ENCODE assay signal across 21 cellular contexts in the genomic region with DNA sequence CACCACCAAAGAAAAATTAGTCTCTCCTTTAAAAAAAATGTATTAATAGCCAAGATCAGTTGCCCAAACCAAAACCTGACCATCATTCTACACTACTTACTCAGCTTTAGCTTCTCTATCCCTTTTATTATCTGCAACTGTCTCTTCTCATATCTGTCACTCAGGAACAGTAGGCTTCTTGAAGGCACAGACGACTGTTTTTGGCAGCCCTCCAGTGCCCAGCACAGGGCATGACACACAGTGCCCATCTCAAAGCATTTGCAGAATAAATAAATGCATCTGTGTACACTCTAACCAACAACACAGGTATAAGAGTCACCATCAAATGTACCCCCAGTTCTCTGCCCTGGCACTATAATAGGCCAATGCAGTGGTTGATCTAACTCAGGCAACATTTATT.
DNase-seq lines count a peak whose midpoint lies in the region; ATAC-seq and TF ChIP-seq lines count a peak whose summit lies in the region.
"Had no signal": no experiment of that assay in that cellular context is flagged by ENCODE, and none has a peak within 500 bp of the region (broad histone marks: within the 10 kb centered on the region; RNA-seq: fewer than 3 reads in every experiment).

No MANE protein-coding gene starts in this region.

- H3K36me3 ChIP-seq in CD8-positive, alpha-beta T cell (ENCODE audit: insufficient read depth, low read length) = no peaks in the 10 kb centered on the region
- H3K36me3 ChIP-seq in naive thymus-derived CD4-positive, alpha-beta T cell (ENCODE audit: control insufficient read depth in 2 of 3, insufficient read depth in 3 of 3, low read length in 3 of 3) = no peaks in the 10 kb centered on the region
- H3K36me3 ChIP-seq: Peyer's patch had no signal

- no peaks in the 10 kb centered on the region for H3K27me3 ChIP-seq in CD8-positive, alpha-beta T cell (ENCODE audit: insufficient read depth, low read length)
- H3K27me3 ChIP-seq in naive thymus-derived CD4-positive, alpha-beta T cell (ENCODE audit: control insufficient read depth in 2 of 2, insufficient read depth in 2 of 2, low read length in 2 of 2) = no peaks in the 10 kb centered on the region
- H3K27me3 ChIP-seq: Peyer's patch had no signal

- POLR2A ChIA-PET in activated CD4-positive, alpha-beta T cell treated with anti-CD3 and anti-CD28 coated beads for 36 hours (lab: Charles Lee) = no interaction called here
- POLR2A ChIA-PET in CD8-positive, alpha-beta T cell (lab: Charles Lee) = interaction anchor here (1.0 kb wide), 1 partner anchor 239 kb away, joined by 3 read pairs; no protein-coding TSS in a partner anchor
- POLR2A ChIA-PET in naive thymus-derived CD4-positive, alpha-beta T cell (lab: Charles Lee) = interaction anchor here (0.6 to 1.8 kb wide), 3 partner anchors 12 to 125 kb away, joined by 3 to 4 read pairs (median 3); a partner anchor contains a TSS

- peaks cover 40% of the 10 kb centered on the region for H3K4me1 Mint-ChIP-seq in activated CD4-positive, alpha-beta T cell treated with anti-CD3 and anti-CD28 coated beads for 36 hours
- peaks cover 45% of the 10 kb centered on the region for H3K4me1 Mint-ChIP-seq in CD8-positive, alpha-beta T cell (ENCODE audit: low read depth)
- peaks cover 11 to 81% (median 59%) of the 10 kb centered on the region in 7 donors for H3K4me1 Mint-ChIP-seq in naive thymus-derived CD4-positive, alpha-beta T cell

- no peak overlapping the region for H3K4me3 Mint-ChIP-seq in activated CD4-positive, alpha-beta T cell treated with anti-CD3 and anti-CD28 coated beads for 36 hours
- no peak overlapping the region for H3K4me3 Mint-ChIP-seq in CD8-positive, alpha-beta T cell
- H3K4me3 Mint-ChIP-seq in naive thymus-derived CD4-positive, alpha-beta T cell = peak overlapping the region in 2 of 10 donors; percentile 77 to 84

- no peak overlapping the region for H3K27ac Mint-ChIP-seq in activated CD4-positive, alpha-beta T cell treated with anti-CD3 and anti-CD28 coated beads for 36 hours
- peak overlapping the region; percentile 1 for H3K27ac Mint-ChIP-seq in CD8-positive, alpha-beta T cell
- H3K27ac Mint-ChIP-seq in naive thymus-derived CD4-positive, alpha-beta T cell = peak overlapping the region in 5 of 9 donors; percentile 15 to 79 (median 33)

- no peaks in the 10 kb centered on the region for H3K9me3 Mint-ChIP-seq in activated CD4-positive, alpha-beta T cell treated with anti-CD3 and anti-CD28 coated beads for 36 hours (ENCODE audit: low read depth)
- no peaks in the 10 kb centered on the region for H3K9me3 Mint-ChIP-seq in CD8-positive, alpha-beta T cell
- no peaks in the 10 kb centered on the region for H3K9me3 Mint-ChIP-seq in naive thymus-derived CD4-positive, alpha-beta T cell

- no peak for TF ChIP-seq CTCF in CD8-positive, alpha-beta T cell (IDR thresholded peaks at IDR 0.05)

- CTCF ChIA-PET in activated CD4-positive, alpha-beta T cell treated with anti-CD3 and anti-CD28 coated beads for 36 hours (lab: Charles Lee) = no interaction called here
- CTCF ChIA-PET in CD8-positive, alpha-beta T cell (lab: Charles Lee) = interaction anchor here (1.1 kb wide), 1 partner anchor 119 kb away, joined by 3 read pairs; no protein-coding TSS in a partner anchor
- CTCF ChIA-PET in naive thymus-derived CD4-positive, alpha-beta T cell (lab: Charles Lee) = interaction anchor here (1.7 kb wide), 1 partner anchor 23 kb away, joined by 3 read pairs; no protein-coding TSS in a partner anchor

- H3K27ac ChIP-seq in CD8-positive, alpha-beta T cell (ENCODE audit: low read depth, low read length) = no peak overlapping the region
- H3K27ac ChIP-seq in naive thymus-derived CD4-positive, alpha-beta T cell (ENCODE audit: low read depth, low read length) = no peak overlapping the region
- H3K27ac ChIP-seq: Peyer's patch had no signal

- no peak overlapping the region for H3K4me3 ChIP-seq in CD8-positive, alpha-beta T cell (ENCODE audit: low read depth, low read length)
- no peak overlapping the region for H3K4me3 ChIP-seq in naive thymus-derived CD4-positive, alpha-beta T cell (ENCODE audit: low read length)
- H3K4me3 ChIP-seq: Peyer's patch had no signal

- peaks cover 28% of the 10 kb centered on the region for H3K4me1 ChIP-seq in CD8-positive, alpha-beta T cell (ENCODE audit: insufficient read depth, low read length)
- H3K4me1 ChIP-seq in naive thymus-derived CD4-positive, alpha-beta T cell (ENCODE audit: control insufficient read depth in 2 of 2, insufficient read depth in 2 of 2, low read length in 2 of 2) = peaks cover 0 to 32% of the 10 kb centered on the region in 2 donors
- H3K4me1 ChIP-seq: Peyer's patch had no signal

- in situ Hi-C loops in SK-MEL-5 (cut with HindIII; ENCODE audit: low pct_unique_long_range_greater_than_20kb, low sequenced_read_pairs) = no loop called here

- ATAC-seq in activated CD4-positive, alpha-beta T cell treated with anti-CD3 and anti-CD28 coated beads for 36 hours = peak; percentile 50
- no peak for ATAC-seq in CD8-positive, alpha-beta T cell
- no peak for ATAC-seq in naive thymus-derived CD4-positive, alpha-beta T cell
- ATAC-seq in GM18517 (IDR thresholded peaks at IDR 0.05; ENCODE audit: unreplicated experiment) (no peak), Right ventricle myocardium inferior (no peak)

- no peaks in the 10 kb centered on the region for H3K36me3 Mint-ChIP-seq in activated CD4-positive, alpha-beta T cell treated with anti-CD3 and anti-CD28 coated beads for 36 hours (ENCODE audit: low read depth)
- H3K36me3 Mint-ChIP-seq in CD8-positive, alpha-beta T cell = no peaks in the 10 kb centered on the region
- H3K36me3 Mint-ChIP-seq in naive thymus-derived CD4-positive, alpha-beta T cell = peaks cover 0 to 5% (median 4%) of the 10 kb centered on the region in 5 donors

- H3K9me3 ChIP-seq in CD8-positive, alpha-beta T cell (ENCODE audit: low read length) = no peaks in the 10 kb centered on the region
- no peaks in the 10 kb centered on the region for H3K9me3 ChIP-seq in naive thymus-derived CD4-positive, alpha-beta T cell (ENCODE audit: control insufficient read depth in 2 of 3, low read length in 3 of 3)
- H3K9me3 ChIP-seq: Peyer's patch had no signal

- H3K27me3 Mint-ChIP-seq in activated CD4-positive, alpha-beta T cell treated with anti-CD3 and anti-CD28 coated beads for 36 hours = no peaks in the 10 kb centered on the region
- H3K27me3 Mint-ChIP-seq in CD8-positive, alpha-beta T cell (ENCODE audit: low read depth) = no peaks in the 10 kb centered on the region
- H3K27me3 Mint-ChIP-seq in naive thymus-derived CD4-positive, alpha-beta T cell = peaks cover 0 to 9% (median 0%) of the 10 kb centered on the region in 5 donors

- intact Hi-C loops in activated CD4-positive, alpha-beta T cell treated with anti-CD3 and anti-CD28 coated beads for 36 hours (cut with DNase I, micrococcal nuclease) = no loop called here
- intact Hi-C loops in CD8-positive, alpha-beta T cell (cut with DNase I, micrococcal nuclease) = loop anchor here in 1 of 2 experiments (1.0 kb wide), 1 partner anchor 27 kb away; no protein-coding TSS in a partner anchor
- intact Hi-C loops in naive thymus-derived CD4-positive, alpha-beta T cell (cut with micrococcal nuclease) = no loop called here
- intact Hi-C loops in Right ventricle myocardium inferior (cut with DNase I) = no loop called here

- peak; percentile 36 for DNase-seq in activated CD4-positive, alpha-beta T cell treated with anti-CD3 and anti-CD28 coated beads for 36 hours
- DNase-seq in activated CD4-positive, alpha-beta T cell treated with anti-CD3 and anti-CD28 coated beads for 1 hour = no peak
- no peak for DNase-seq in CD8-positive, alpha-beta T cell
- peak; percentile 6 for DNase-seq in SK-MEL-5 (ENCODE audit: low read depth, low spot score)
- no peak for DNase-seq in naive thymus-derived CD4-positive, alpha-beta T cell
- no peak for DNase-seq in CD1c-positive myeloid dendritic cell (ENCODE audit: extremely low spot score)
- no peak for DNase-seq in Right ventricle myocardium inferior (ENCODE audit: missing footprints)
- DNase-seq: AML-193, C1 segment of cervical spinal cord, DMS53, EL, H7, MM.1S, NCI-H1092 treated with DMSO at 0.1 percent for 48 hours, NCI-H1436 treated with DMSO at 0.1 percent for 48 hours, NCI-H1930, NCI-H345, NCI-H524, NCI-H774, Peyer's patch had no signal

Comparison
In these comparisons a context has a peak if more than half of its experiments do, and no peak if none do; other contexts are left out.
1. DNase-seq: peak in activated CD4-positive, alpha-beta T cell treated with anti-CD3 and anti-CD28 coated beads for 36 hours (single experiment) and SK-MEL-5 (single experiment); none in activated CD4-positive, alpha-beta T cell treated with anti-CD3 and anti-CD28 coated beads for 1 hour (single experiment), CD8-positive, alpha-beta T cell (0 of 7), naive thymus-derived CD4-positive, alpha-beta T cell (0 of 9), CD1c-positive myeloid dendritic cell (single experiment) and Right ventricle myocardium inferior (single experiment).